Comparison of ENCODE assay signal across 11 cellular contexts in the genomic region with DNA sequence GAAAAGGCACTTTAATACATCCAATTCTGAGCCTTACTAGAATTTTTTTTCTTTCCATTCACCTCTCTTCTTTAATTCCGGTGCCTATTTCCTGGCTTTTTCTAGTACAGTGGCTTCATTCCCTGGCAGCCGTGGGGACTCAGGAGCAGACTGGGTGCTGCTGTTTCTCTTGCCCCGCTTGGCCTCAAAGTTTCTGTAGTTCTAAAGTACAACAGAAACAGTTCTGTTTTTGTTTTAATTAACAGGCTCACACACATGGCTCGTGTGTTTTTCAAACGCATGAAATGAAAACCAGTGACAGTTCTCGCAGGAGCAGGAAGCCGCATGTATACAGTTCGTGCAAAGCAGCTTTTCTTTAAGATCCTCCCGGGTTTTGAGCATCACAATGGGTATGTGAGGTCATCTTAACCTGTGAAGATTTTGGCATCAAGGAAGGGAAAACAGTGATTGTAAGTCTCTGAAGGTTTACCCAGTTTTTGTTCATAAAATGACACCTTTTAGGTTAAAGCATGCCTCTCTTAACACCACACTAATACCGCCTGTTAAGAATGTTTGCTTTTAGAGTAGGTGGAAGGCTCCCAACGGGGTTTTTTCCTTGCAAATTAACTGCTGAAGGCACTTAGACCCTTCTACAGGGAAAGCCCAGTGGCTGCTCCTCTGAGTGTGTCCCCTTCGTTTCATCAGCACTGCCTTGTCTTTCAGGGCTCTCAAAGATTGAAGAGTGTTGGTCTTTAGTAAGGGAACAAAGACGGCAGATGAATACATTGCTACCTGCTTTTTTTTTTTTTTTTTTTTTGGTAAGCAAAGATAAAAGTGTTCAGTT. TPM values are rescaled to one million over a fixed set of nuclear protein-coding genes. Genes with fewer than 3 reads are reported as not detected.
DNase-seq lines count a peak whose midpoint lies in the region; ATAC-seq and TF ChIP-seq lines count a peak whose summit lies in the region.
"Had no signal": no experiment of that assay in that cellular context is flagged by ENCODE, and none has a peak within 500 bp of the region (broad histone marks: within the 10 kb centered on the region; RNA-seq: fewer than 3 reads in every experiment).

No MANE protein-coding gene starts in this region.

- ATAC-seq in HG02588 (IDR thresholded peaks at IDR 0.05; ENCODE audit: unreplicated experiment), result no peak

- no peaks in the 10 kb centered on the region for H3K36me3 Mint-ChIP-seq in Calu3 (ENCODE audit: insufficient read depth, unreplicated experiment)
- H3K36me3 Mint-ChIP-seq in activated T-helper 2 cell treated with anti-CD3 and anti-CD28 coated beads, Interferon-gamma antibody, Interleukin-2, Interleukin-4, amounts not matched to agents 10 μg/mL and 5 μg/mL and 100 μg/mL, durations not matched to agents 14 hours and 24 hours and 36 hours (ENCODE audit: low read depth), result no peaks in the 10 kb centered on the region

- H3K4me1 Mint-ChIP-seq in Calu3 (ENCODE audit: low read depth, unreplicated experiment), result peaks cover 16% of the 10 kb centered on the region
- peaks cover 2% of the 10 kb centered on the region for H3K4me1 Mint-ChIP-seq in activated T-helper 2 cell treated with anti-CD3 and anti-CD28 coated beads, Interferon-gamma antibody, Interleukin-2, Interleukin-4, amounts not matched to agents 10 μg/mL and 5 μg/mL and 100 μg/mL, durations not matched to agents 14 hours and 24 hours and 36 hours (ENCODE audit: low read depth)

- H3K9me3 ChIP-seq in HUES6 (ENCODE audit: control insufficient read depth, insufficient read depth, low read depth, low read length), result no peaks in the 10 kb centered on the region
- H3K9me3 ChIP-seq in duodenal mucosa (ENCODE audit: control insufficient read depth in 1 of 2, low read length in 2 of 2), result no peaks in the 10 kb centered on the region
- no peaks in the 10 kb centered on the region for H3K9me3 ChIP-seq in osteoblast (ENCODE audit: low read depth, low read length)
- H3K9me3 ChIP-seq: ascending aorta had no signal

- no peak overlapping the region for H2AFZ ChIP-seq in osteoblast (ENCODE audit: low read length)

- no peaks in the 10 kb centered on the region for H3K9me3 Mint-ChIP-seq in Calu3 (ENCODE audit: low read depth, unreplicated experiment)
- H3K9me3 Mint-ChIP-seq in activated T-helper 2 cell treated with anti-CD3 and anti-CD28 coated beads, Interferon-gamma antibody, Interleukin-2, Interleukin-4, amounts not matched to agents 10 μg/mL and 5 μg/mL and 100 μg/mL, durations not matched to agents 14 hours and 24 hours and 36 hours, result no peaks in the 10 kb centered on the region

- peaks cover 39% of the 10 kb centered on the region for H4K20me1 ChIP-seq in osteoblast (ENCODE audit: insufficient read depth, low read length)

- H3K4me3 Mint-ChIP-seq in Calu3 (ENCODE audit: low read depth, unreplicated experiment), result no peak overlapping the region
- no peak overlapping the region for H3K4me3 Mint-ChIP-seq in activated T-helper 2 cell treated with anti-CD3 and anti-CD28 coated beads, Interferon-gamma antibody, Interleukin-2, Interleukin-4, amounts not matched to agents 10 μg/mL and 5 μg/mL and 100 μg/mL, durations not matched to agents 14 hours and 24 hours and 36 hours (ENCODE audit: low read depth)

- H3K4me1 ChIP-seq in HUES6 (ENCODE audit: control insufficient read depth, insufficient read depth, low read length) (peaks cover 20% of the 10 kb centered on the region), duodenal mucosa (ENCODE audit: control insufficient read depth in 1 of 2, insufficient read depth in 2 of 2, low read length in 2 of 2) (peaks cover 21 to 44% of the 10 kb centered on the region in 2 donors), osteoblast (ENCODE audit: insufficient read depth, low read length) (peaks cover 53% of the 10 kb centered on the region)

- H3K27ac Mint-ChIP-seq in Calu3 (ENCODE audit: unreplicated experiment), result peak overlapping the region; percentile 63
- H3K27ac Mint-ChIP-seq in activated T-helper 2 cell treated with anti-CD3 and anti-CD28 coated beads, Interferon-gamma antibody, Interleukin-2, Interleukin-4, amounts not matched to agents 10 μg/mL and 5 μg/mL and 100 μg/mL, durations not matched to agents 14 hours and 24 hours and 36 hours, result no peak overlapping the region

- H3K27ac ChIP-seq in HUES6 (ENCODE audit: low read depth, low read length) (peak overlapping the region; percentile 39; the same call in 1 of the 2 replicates), duodenal mucosa (ENCODE audit: low read depth, low read length) (no peak overlapping the region), osteoblast (ENCODE audit: low read depth, low read length) (peak overlapping the region; percentile 79)
- H3K27ac ChIP-seq: ascending aorta, HL-60 had no signal

- BruUV-seq in Calu3 (replicated peaks; lab: Mats Ljungman, UMichigan), result no TSS peak

- H3K9ac ChIP-seq in HUES6 (ENCODE audit: low read length) (peak overlapping the region; percentile 45), duodenal mucosa (ENCODE audit: low read depth in 1 of 2, low read length in 2 of 2) (peak overlapping the region in 1 of 2 donors; percentile 12)

- TF ChIP-seq CTCF in Calu3 (IDR thresholded peaks at IDR 0.05; ENCODE audit: unreplicated experiment) (no peak), osteoblast (IDR thresholded peaks at IDR 0.05; ENCODE audit: extremely low read depth, low read depth, low read length) (no peak)

- CTCF ChIA-PET in Calu3 (lab: Charles Lee), result no interaction called here

- H3K36me3 ChIP-seq in HUES6 (ENCODE audit: control insufficient read depth, insufficient read depth, low read length), result peaks cover 36% of the 10 kb centered on the region
- H3K36me3 ChIP-seq in duodenal mucosa (ENCODE audit: control insufficient read depth in 1 of 2, insufficient read depth in 2 of 2, low read length in 2 of 2), result no peaks in the 10 kb centered on the region
- H3K36me3 ChIP-seq in osteoblast (ENCODE audit: insufficient read depth, low read length), result peaks cover 23% of the 10 kb centered on the region
- H3K36me3 ChIP-seq: ascending aorta had no signal

- intact Hi-C loops in Calu3 (cut with micrococcal nuclease; ENCODE audit: unreplicated experiment), result loop anchor here (5.0 kb wide), 1 partner anchor 242 kb away; no protein-coding TSS in a partner anchor
- intact Hi-C loops in activated T-helper 2 cell treated with anti-CD3 and anti-CD28 coated beads, Interferon-gamma antibody, Interleukin-2, Interleukin-4, amounts not matched to agents 10 μg/mL and 5 μg/mL and 100 μg/mL, durations not matched to agents 14 hours and 24 hours and 36 hours (cut with micrococcal nuclease), result no loop called here

- no peaks in the 10 kb centered on the region for H3K27me3 Mint-ChIP-seq in Calu3 (ENCODE audit: unreplicated experiment)
- H3K27me3 Mint-ChIP-seq in activated T-helper 2 cell treated with anti-CD3 and anti-CD28 coated beads, Interferon-gamma antibody, Interleukin-2, Interleukin-4, amounts not matched to agents 10 μg/mL and 5 μg/mL and 100 μg/mL, durations not matched to agents 14 hours and 24 hours and 36 hours (ENCODE audit: low read depth), result peaks cover 34% of the 10 kb centered on the region

- peak overlapping the region; percentile 97 for H3K4me2 ChIP-seq in osteoblast (ENCODE audit: insufficient read depth, low read length)

- peaks cover 53% of the 10 kb centered on the region for H3K79me2 ChIP-seq in osteoblast (ENCODE audit: insufficient read depth, low read length)

- H3K27me3 ChIP-seq in HUES6 (ENCODE audit: control insufficient read depth, insufficient read depth, low read length) (peaks cover 11% of the 10 kb centered on the region; the same call in 1 of the 2 replicates), duodenal mucosa (ENCODE audit: control insufficient read depth in 1 of 2, insufficient read depth in 2 of 2, low read length in 2 of 2) (peaks cover 0 to 5% of the 10 kb centered on the region in 2 donors), osteoblast (ENCODE audit: insufficient read depth, low read length) (no peaks in the 10 kb centered on the region)
- H3K27me3 ChIP-seq: ascending aorta had no signal

- no peak for DNase-seq in Calu3
- no peak for DNase-seq in osteoblast (ENCODE audit: insufficient read length, low spot score, missing footprints)
- no peak for DNase-seq in GM19240 (ENCODE audit: insufficient read length, low spot score)
- DNase-seq in activated T-helper 2 cell treated with anti-CD3 and anti-CD28 coated beads, Interferon-gamma antibody, Interleukin-2, Interleukin-4, amounts not matched to agents 10 μg/mL and 5 μg/mL and 100 μg/mL, durations not matched to agents 14 hours and 24 hours and 36 hours (ENCODE audit: low spot score), result no peak
- DNase-seq in GDM1 (lab: John Stamatoyannopoulos, UW), result no peak

- H3K4me3 ChIP-seq in HUES6 (ENCODE audit: low read depth, low read length) (peak overlapping the region; percentile 91), duodenal mucosa (ENCODE audit: low read depth in 1 of 2, low read length in 2 of 2) (peak overlapping the region; percentile 19 to 25), osteoblast (ENCODE audit: insufficient read depth, low read length) (peak overlapping the region; percentile 82)

RNA-seq across cellular contexts. Expression of gene FZD7, which starts 5.8 kb away (rescaled TPM):
- 11.3 and 17.7 TPM in 2 replicates for total RNA-seq in Calu3 (2022)
- total RNA-seq in osteoblast, result 64.8 and 73.8 TPM in 2 replicates
- 1.1 and 1.4 TPM in 2 replicates for total RNA-seq in activated T-helper 2 cell treated with anti-CD3 and anti-CD28 coated beads, Interferon-gamma antibody, Interleukin-2, Interleukin-4, amounts not matched to agents 10 μg/mL and 5 μg/mL and 100 μg/mL, durations not matched to agents 14 hours and 24 hours and 36 hours

RNA-seq across cellular contexts. Expression of gene KIAA2012, which starts 33.6 kb away (rescaled TPM):
- total RNA-seq in Calu3 (2022) (0.17 TPM in 1 of 2 replicates, not detected in the other), osteoblast (under 0.01 TPM in 1 of 2 replicates, not detected in the other)
- not detected in 2 replicates for total RNA-seq in activated T-helper 2 cell treated with anti-CD3 and anti-CD28 coated beads, Interferon-gamma antibody, Interleukin-2, Interleukin-4, amounts not matched to agents 10 μg/mL and 5 μg/mL and 100 μg/mL, durations not matched to agents 14 hours and 24 hours and 36 hours
- total RNA-seq: mononuclear cell had no signal

Comparison
In these comparisons a context has a peak if more than half of its experiments do, and no peak if none do; other contexts are left out.
1. H3K4me3 ChIP-seq: peak in every context shown above with its lines; median percentile 91 in HUES6; 82 in osteoblast; 22 in duodenal mucosa.